21 cellular contexts compared by ENCODE assay signal in the genomic region with DNA sequence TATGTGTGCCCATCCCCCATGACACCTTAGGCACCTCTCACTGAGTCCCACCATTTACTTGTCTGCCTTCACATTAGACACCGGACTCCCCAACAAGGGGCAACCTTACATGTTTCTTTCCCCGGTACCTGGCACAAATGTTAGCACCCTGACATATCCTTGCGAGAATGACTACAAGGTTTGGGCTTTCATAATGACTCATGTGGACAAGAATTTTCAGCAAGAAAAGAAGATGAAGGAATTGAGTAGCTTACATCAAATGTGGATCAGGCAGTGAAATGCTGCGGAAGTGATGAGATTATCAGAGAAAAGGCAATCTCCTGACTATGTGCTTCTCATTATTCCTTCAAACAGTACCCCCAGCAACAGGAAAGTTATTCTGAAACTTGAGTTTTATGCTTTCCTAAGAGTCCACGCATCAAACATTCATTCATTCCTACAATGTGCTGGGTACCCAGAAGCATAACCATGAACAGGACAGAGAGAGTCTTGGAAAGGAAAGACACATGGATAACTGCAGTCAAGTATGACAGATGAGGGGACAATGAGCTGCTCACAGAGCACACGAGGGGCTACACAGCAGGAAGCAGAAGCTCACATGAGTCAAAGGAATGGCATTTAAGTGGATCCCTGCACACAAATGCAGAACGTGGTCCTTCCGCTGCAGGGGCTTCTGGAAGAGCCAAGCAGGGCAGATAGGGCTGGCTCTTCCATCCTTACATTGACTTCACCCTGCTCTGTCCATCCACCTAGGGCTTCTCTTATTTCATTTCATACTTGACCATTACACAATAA.
DNase-seq lines count a peak whose midpoint lies in the region; ATAC-seq and TF ChIP-seq lines count a peak whose summit lies in the region.
"Had no signal": no experiment of that assay in that cellular context is flagged by ENCODE, and none has a peak within 500 bp of the region (broad histone marks: within the 10 kb centered on the region; RNA-seq: fewer than 3 reads in every experiment).

No MANE protein-coding gene starts in this region.

- TF ChIP-seq CTCF in AG10803 (conservative IDR thresholded peaks at IDR 0.05; ENCODE audit: low read length), result no peak
- TF ChIP-seq CTCF in PC-3 (conservative IDR thresholded peaks at IDR 0.05; ENCODE audit: low read depth, low read length), result no peak
- no peak for TF ChIP-seq CTCF in epithelial cell of esophagus (IDR thresholded peaks at IDR 0.05; ENCODE audit: insufficient read depth, low read depth, low read length, missing control alignments)
- TF ChIP-seq CTCF in neural progenitor cell (IDR thresholded peaks at IDR 0.05), result no peak
- TF ChIP-seq CTCF in upper lobe of left lung (IDR thresholded peaks at IDR 0.05), result no peak
- no peak for TF ChIP-seq CTCF in right lobe of liver (IDR thresholded peaks at IDR 0.05)

- 84 to 85% methylated on average over 8 of the region's 8 CpGs for WGBS in upper lobe of left lung, 2 donors
- 66% methylated on average over 8 of the region's 8 CpGs for WGBS in right lobe of liver (ENCODE audit: insufficient coverage, low coverage, low lambda C conversion rate, missing lambda C conversion rate)

- no peaks in the 10 kb centered on the region for H3F3A ChIP-seq in PC-3 (ENCODE audit: low read length, unreplicated experiment)
- H3F3A ChIP-seq in neural progenitor cell (ENCODE audit: low read depth), result no peaks in the 10 kb centered on the region

- no peaks in the 10 kb centered on the region for H4K20me1 ChIP-seq in PC-3 (ENCODE audit: low read length)
- no peaks in the 10 kb centered on the region for H4K20me1 ChIP-seq in neural progenitor cell (ENCODE audit: low read depth)

- H3K9me3 ChIP-seq in PC-3 (ENCODE audit: low read length) (peaks cover 2% of the 10 kb centered on the region; the same call in 1 of the 2 replicates), neural progenitor cell (ENCODE audit: low read depth) (no peaks in the 10 kb centered on the region), upper lobe of left lung (no peaks in the 10 kb centered on the region), right lobe of liver (no peaks in the 10 kb centered on the region)
- H3K9me3 ChIP-seq: uterus had no signal

- no peak overlapping the region for H3K4me3 ChIP-seq in AG10803 (ENCODE audit: low read length)
- no peak overlapping the region for H3K4me3 ChIP-seq in PC-3 (ENCODE audit: low read length)
- H3K4me3 ChIP-seq in epithelial cell of esophagus (ENCODE audit: low read length), result no peak overlapping the region
- no peak overlapping the region for H3K4me3 ChIP-seq in neural progenitor cell
- no peak overlapping the region for H3K4me3 ChIP-seq in upper lobe of left lung
- no peak overlapping the region for H3K4me3 ChIP-seq in right lobe of liver
- H3K4me3 ChIP-seq: cardiac muscle cell, esophagus squamous epithelium, heart right ventricle, uterus had no signal

- intact Hi-C loops in PC-3 (cut with micrococcal nuclease), result no loop called here
- intact Hi-C loops in right lobe of liver (cut with DNase I), result no loop called here

- H3K36me3 ChIP-seq in PC-3 (ENCODE audit: low read depth, low read length) (peaks cover 8% of the 10 kb centered on the region), neural progenitor cell (no peaks in the 10 kb centered on the region), upper lobe of left lung (no peaks in the 10 kb centered on the region), right lobe of liver (no peaks in the 10 kb centered on the region)
- H3K36me3 ChIP-seq: cardiac muscle cell, uterus had no signal

- peak; percentile 23 for DNase-seq in AG10803 (ENCODE audit: low read depth)
- DNase-seq in PC-3, result peak; percentile 10
- peak; percentile 28 for DNase-seq in epithelial cell of esophagus (ENCODE audit: low read depth)
- DNase-seq in neural progenitor cell (ENCODE audit: low spot score), result peak; percentile 55
- DNase-seq in upper lobe of left lung, result no peak
- no peak for DNase-seq in right lobe of liver
- DNase-seq: activated CD4-positive, alpha-beta memory T cell treated with anti-CD3 and anti-CD28 coated beads for 36 hours; activated T-cell treated with anti-CD3 and anti-CD28 coated beads, Interleukin-2, amount 50 U/mL, for 24 hours; esophagus squamous epithelium; GF-D8; GOT3; heart right ventricle; Kasumi-1; NCI-H1417; NCI-H82; uterus had no signal

- H3K27me3 ChIP-seq in PC-3 (ENCODE audit: low read length), result no peaks in the 10 kb centered on the region
- no peaks in the 10 kb centered on the region for H3K27me3 ChIP-seq in neural progenitor cell
- no peaks in the 10 kb centered on the region for H3K27me3 ChIP-seq in upper lobe of left lung
- H3K27me3 ChIP-seq in right lobe of liver, result no peaks in the 10 kb centered on the region
- H3K27me3 ChIP-seq: cardiac muscle cell, esophagus squamous epithelium, heart right ventricle, uterus had no signal

- POLR2A ChIA-PET in PC-3 (lab: Charles Lee; ENCODE audit: unreplicated experiment), result no interaction called here

- ATAC-seq in PC-3, result no peak
- no peak for ATAC-seq in upper lobe of left lung (ENCODE audit: low FRiP score in 2 of 2)
- ATAC-seq in right lobe of liver, result no peak
- ATAC-seq in HG03175 (IDR thresholded peaks at IDR 0.05; ENCODE audit: unreplicated experiment), result no peak
- no peak for ATAC-seq in GM21786 (IDR thresholded peaks at IDR 0.05; ENCODE audit: unreplicated experiment)
- ATAC-seq: activated naive CD4-positive, alpha-beta T cell treated with anti-CD3 and anti-CD28 coated beads, Interleukin-2, amount 50 U/mL, for 72 hours; heart right ventricle had no signal

- H3K9me3 Mint-ChIP-seq in neural progenitor cell, result no peaks in the 10 kb centered on the region

- no peak overlapping the region for H3K4me2 ChIP-seq in PC-3 (ENCODE audit: low read length)
- peak overlapping the region; percentile 40 for H3K4me2 ChIP-seq in neural progenitor cell

- H3K9ac ChIP-seq in PC-3 (ENCODE audit: low read length) (no peak overlapping the region), neural progenitor cell (no peak overlapping the region)

- CTCF ChIA-PET in PC-3 (lab: Charles Lee), result no interaction called here

- BruUV-seq in PC-3 (replicated peaks; lab: Mats Ljungman, UMichigan), result no TSS peak

- H3K27ac Mint-ChIP-seq in neural progenitor cell, result peak overlapping the region; percentile 18
- H3K27ac Mint-ChIP-seq: activated CD4-positive, alpha-beta memory T cell treated with anti-CD3 and anti-CD28 coated beads for 36 hours; activated T-cell treated with anti-CD3 and anti-CD28 coated beads, Interleukin-2, amount 50 U/mL, for 24 hours had no signal

- no peak overlapping the region for H3K27ac ChIP-seq in PC-3 (ENCODE audit: low read length)
- H3K27ac ChIP-seq in neural progenitor cell, result no peak overlapping the region
- no peak overlapping the region for H3K27ac ChIP-seq in upper lobe of left lung
- H3K27ac ChIP-seq in right lobe of liver, result no peak overlapping the region
- H3K27ac ChIP-seq: cardiac muscle cell, esophagus squamous epithelium, heart right ventricle, uterus had no signal

- peaks cover 14% of the 10 kb centered on the region for H3K4me1 Mint-ChIP-seq in neural progenitor cell

- no peak overlapping the region for H3K4me3 Mint-ChIP-seq in neural progenitor cell
- H3K4me3 Mint-ChIP-seq: activated CD4-positive, alpha-beta memory T cell treated with anti-CD3 and anti-CD28 coated beads for 36 hours; activated T-cell treated with anti-CD3 and anti-CD28 coated beads, Interleukin-2, amount 50 U/mL, for 24 hours; neural crest cell had no signal

- H2AFZ ChIP-seq in PC-3 (ENCODE audit: low read length) (no peak overlapping the region), neural progenitor cell (replicated peaks) (no peak overlapping the region)

- TF ChIP-seq POLR2A in upper lobe of left lung (IDR thresholded peaks at IDR 0.05) (no peak), right lobe of liver (IDR thresholded peaks at IDR 0.05) (no peak)

- peaks cover 14% of the 10 kb centered on the region for H3K36me3 Mint-ChIP-seq in neural progenitor cell

- no peaks in the 10 kb centered on the region for H3K9me2 ChIP-seq in PC-3 (replicated peaks; ENCODE audit: low read length)

- TF ChIP-seq EP300 in upper lobe of left lung (IDR thresholded peaks at IDR 0.05), result no peak

- H3K79me2 ChIP-seq in PC-3 (ENCODE audit: low read length), result no peaks in the 10 kb centered on the region
- H3K79me2 ChIP-seq in neural progenitor cell (ENCODE audit: low read depth), result no peaks in the 10 kb centered on the region

- H3K27me3 Mint-ChIP-seq in neural progenitor cell (ENCODE audit: insufficient read depth, low read depth), result no peaks in the 10 kb centered on the region
- H3K27me3 Mint-ChIP-seq: activated CD4-positive, alpha-beta memory T cell treated with anti-CD3 and anti-CD28 coated beads for 36 hours; activated T-cell treated with anti-CD3 and anti-CD28 coated beads, Interleukin-2, amount 50 U/mL, for 24 hours had no signal

- H3K4me1 ChIP-seq in PC-3 (ENCODE audit: insufficient read depth, low read length) (no peaks in the 10 kb centered on the region), neural progenitor cell (peaks cover 24% of the 10 kb centered on the region), upper lobe of left lung (no peaks in the 10 kb centered on the region), right lobe of liver (no peaks in the 10 kb centered on the region)
- H3K4me1 ChIP-seq: esophagus squamous epithelium, uterus had no signal

Comparison
In these comparisons a context has a peak if more than half of its experiments do, and no peak if none do; other contexts are left out.
1. DNase-seq: peak in AG10803 (single experiment), PC-3 (single experiment), epithelial cell of esophagus (single experiment) and neural progenitor cell (single experiment); none in upper lobe of left lung (0 of 2) and right lobe of liver (0 of 3).